In the genomic region with DNA sequence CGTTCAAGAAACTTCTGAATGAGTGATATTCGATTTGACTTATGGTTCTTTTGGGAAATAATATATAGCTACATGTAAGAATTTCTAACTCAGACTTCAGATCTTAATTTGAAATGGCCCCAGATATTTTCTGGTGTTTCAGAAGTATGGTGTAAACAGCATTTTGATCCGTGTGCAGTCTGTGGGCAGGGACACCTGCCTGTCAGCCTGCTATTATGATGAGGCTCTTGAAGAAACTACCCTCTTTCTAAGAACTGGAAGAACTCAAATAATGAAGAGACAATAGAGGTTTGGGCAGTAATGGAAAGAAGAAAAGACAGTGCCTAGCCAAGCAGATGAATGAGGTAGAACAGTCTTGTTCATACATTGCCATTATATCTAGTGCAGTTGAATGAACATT, we compare ENCODE assay signal across 10 cellular contexts.
DNase-seq lines count a peak whose midpoint lies in the region; ATAC-seq and TF ChIP-seq lines count a peak whose summit lies in the region.
"Had no signal": no experiment of that assay in that cellular context is flagged by ENCODE, and none has a peak within 500 bp of the region (broad histone marks: within the 10 kb centered on the region; RNA-seq: fewer than 3 reads in every experiment).

No MANE protein-coding gene starts in this region.

- CTCF ChIA-PET in SK-N-SH (lab: Yijun Ruan, JAX): interaction anchor here (1.1 to 1.5 kb wide), 2 partner anchors 35 to 37 kb away, joined by 3 to 4 read pairs; no protein-coding TSS in a partner anchor

- H3K9ac ChIP-seq in SK-N-SH: peak overlapping the region; percentile 65; the same call in 1 of the 2 replicates

- no peak for TF ChIP-seq CTCF in SK-N-SH (IDR thresholded peaks at IDR 0.05)
- no peak for TF ChIP-seq CTCF in astrocyte of the spinal cord (IDR thresholded peaks at IDR 0.05; ENCODE audit: low read depth, low read length)
- TF ChIP-seq CTCF in right lobe of liver (IDR thresholded peaks at IDR 0.05): no peak
- TF ChIP-seq CTCF in thoracic aorta (IDR thresholded peaks at IDR 0.05): no peak

- H3K4me1 ChIP-seq in SK-N-SH (ENCODE audit: control insufficient read depth in 1 of 2, insufficient read depth in 2 of 2, low read depth in 1 of 2, low read length in 1 of 2) (peaks cover 28 to 40% of the 10 kb centered on the region in 2 experiments), right lobe of liver (peaks cover 0 to 39% (median 15%) of the 10 kb centered on the region in 4 donors), thoracic aorta (ENCODE audit: control insufficient read depth in 1 of 2, low read depth in 2 of 2) (peaks cover 13 to 36% of the 10 kb centered on the region in 2 donors)

- peak overlapping the region; percentile 38 to 50; a peak in 3 of 4 replicates for H3K4me3 ChIP-seq in SK-N-SH (ENCODE audit: low read depth in 2 of 2, low read length in 1 of 2)
- H3K4me3 ChIP-seq in astrocyte of the spinal cord (ENCODE audit: low read depth, low read length): peak overlapping the region; percentile 68
- peak overlapping the region; percentile 36 to 56 (median 50) for H3K4me3 ChIP-seq in right lobe of liver
- H3K4me3 ChIP-seq in thoracic aorta: peak overlapping the region; percentile 13

- no peaks in the 10 kb centered on the region for H4K20me1 ChIP-seq in SK-N-SH (ENCODE audit: insufficient read depth)

- H3K4me2 ChIP-seq in SK-N-SH: peak overlapping the region; percentile 61

- POLR2A ChIA-PET in SK-N-SH (lab: Yijun Ruan, JAX): no interaction called here

- H3K27me3 ChIP-seq in SK-N-SH (ENCODE audit: insufficient read depth) (no peaks in the 10 kb centered on the region), right lobe of liver (no peaks in the 10 kb centered on the region), thoracic aorta (replicated peaks; ENCODE audit: insufficient read depth) (no peaks in the 10 kb centered on the region)

- peaks cover 16% of the 10 kb centered on the region; the same call in 1 of the 2 replicates for H3K79me2 ChIP-seq in SK-N-SH (ENCODE audit: insufficient read depth)

- no peak for DNase-seq in SK-N-SH
- DNase-seq in astrocyte of the spinal cord (ENCODE audit: low read depth, low spot score): no peak
- no peak for DNase-seq in right lobe of liver
- DNase-seq in thoracic aorta (ENCODE audit: low spot score): no peak
- DNase-seq in superior temporal gyrus (ENCODE audit: extremely low spot score): no peak
- no peak for DNase-seq in NCI-H524 treated with DMSO at 0.1 percent for 48 hours (lab: John Stamatoyannopoulos, UW)
- no peak for DNase-seq in NCI-H1436 (lab: John Stamatoyannopoulos, UW)
- DNase-seq: caudate nucleus, NCI-H69 had no signal

- TF ChIP-seq EP300 in SK-N-SH (IDR thresholded peaks at IDR 0.05; ENCODE audit: borderline replicate concordance in 1 of 2, low read depth in 1 of 2, low read length in 1 of 2): no peak

- intact Hi-C loops in right lobe of liver (cut with DNase I): no loop called here

- no peak for TF ChIP-seq POLR2A in right lobe of liver (IDR thresholded peaks at IDR 0.05)

- no peak for ATAC-seq in SK-N-SH treated with all-trans-retinoic acid at 6 μM for 48 hours
- ATAC-seq in right lobe of liver: peak in 1 of 4 donors; percentile 13
- no peak for ATAC-seq in thoracic aorta (ENCODE audit: insufficient number of reproducible peaks, low FRiP score, low read depth)

- H3K9me3 ChIP-seq in SK-N-SH (no peaks in the 10 kb centered on the region), right lobe of liver (no peaks in the 10 kb centered on the region), thoracic aorta (no peaks in the 10 kb centered on the region)

- WGBS in SK-N-SH (ENCODE audit: low lambda C conversion rate): 83% methylated on average over 3 of the region's 3 CpGs
- whole genome bisulfite sequencing in right lobe of liver (ENCODE audit: insufficient coverage, low coverage, low lambda C conversion rate, missing lambda C conversion rate): 29% methylated on average over 3 of the region's 3 CpGs

- no peaks in the 10 kb centered on the region for H3K36me3 ChIP-seq in SK-N-SH (replicated peaks in 1 of 2; ENCODE audit: control insufficient read depth in 1 of 2, insufficient read depth in 2 of 2, low read length in 1 of 2)
- no peaks in the 10 kb centered on the region for H3K36me3 ChIP-seq in right lobe of liver
- H3K36me3 ChIP-seq in thoracic aorta: no peaks in the 10 kb centered on the region

- H2AFZ ChIP-seq in SK-N-SH (ENCODE audit: low read depth): no peak overlapping the region

- no peak for TF ChIP-seq RAD21 in SK-N-SH (IDR thresholded peaks at IDR 0.05; ENCODE audit: low read length)

- H3K27ac ChIP-seq in SK-N-SH (ENCODE audit: low read depth in 2 of 2, low read length in 1 of 2) (peak overlapping the region in 1 of 2 experiments; percentile 96; a peak in 3 of 4 replicates), right lobe of liver (peak overlapping the region; percentile 71 to 89 (median 83)), thoracic aorta (no peak overlapping the region)

- no peaks in the 10 kb centered on the region for H3K9me2 ChIP-seq in SK-N-SH

- in situ Hi-C loops in astrocyte of the spinal cord (cut with HindIII; ENCODE audit: low sequenced_read_pairs): no loop called here

- peaks cover 23% of the 10 kb centered on the region for H3F3A ChIP-seq in SK-N-SH (replicated peaks; ENCODE audit: insufficient read depth)

TF ChIP-seq in SK-N-SH, 30 proteins besides CTCF, POLR2A, EP300 and RAD21:
- no peak for TF ChIP-seq SMC3 (IDR thresholded peaks at IDR 0.05; ENCODE audit: low read depth, low read length)
- no peak for TF ChIP-seq NFIC (IDR thresholded peaks at IDR 0.05; ENCODE audit: borderline replicate concordance)
- TF ChIP-seq, protein P1, sequence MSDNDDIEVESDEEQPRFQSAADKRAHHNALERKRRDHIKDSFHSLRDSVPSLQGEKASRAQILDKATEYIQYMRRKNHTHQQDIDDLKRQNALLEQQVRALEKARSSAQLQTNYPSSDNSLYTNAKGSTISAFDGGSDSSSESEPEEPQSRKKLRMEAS (IDR thresholded peaks at IDR 0.05; ENCODE audit: low read depth): no peak
- no peak for TF ChIP-seq MEF2A (IDR thresholded peaks at IDR 0.05; ENCODE audit: borderline replicate concordance, low read depth)
- TF ChIP-seq GABPA (IDR thresholded peaks at IDR 0.05; ENCODE audit: low read depth): no peak
- no peak for TF ChIP-seq RCOR1 (IDR thresholded peaks at IDR 0.05; ENCODE audit: low read length)

TF ChIP-seq in SK-N-SH treated with all-trans-retinoic acid at 6 μM for 48 hours, 23 proteins besides CTCF, POLR2A, EP300 and RAD21:
- TF ChIP-seq SNAI2 (CRISPR knock-in tag; IDR thresholded peaks at IDR 0.05) (no peak), ZC3H10 (CRISPR knock-in tag; IDR thresholded peaks at IDR 0.05) (no peak), ZNF8 (CRISPR knock-in tag; IDR thresholded peaks at IDR 0.05) (no peak)

Comparison
In these comparisons a context has a peak if more than half of its experiments do, and no peak if none do; other contexts are left out.
1. H3K27ac ChIP-seq: peak in right lobe of liver (3 of 3); none in thoracic aorta (0 of 2).
2. H3K4me3 ChIP-seq: peak in every context shown above with its lines; median percentile 68 in astrocyte of the spinal cord; 50 in right lobe of liver; 44 in SK-N-SH; 13 in thoracic aorta.